ENCODE assay signal across 26 cellular contexts in genomic region chr12:52337054-52337453, GRCh38. TPM values are rescaled to one million over a fixed set of nuclear protein-coding genes. Genes with fewer than 3 reads are reported as not detected.
A peak's percentile ranks its signal among the peaks of the same experiment; 100 is the strongest.
DNase-seq lines count a peak whose midpoint lies in the region; ATAC-seq, FAIRE-seq and TF ChIP-seq lines count a peak whose summit lies in the region.
"Had no signal": no experiment of that assay in that cellular context is flagged by ENCODE, and none has a peak within 500 bp of the region (broad histone marks: within the 10 kb centered on the region; RNA-seq: fewer than 3 reads in every experiment).

No MANE protein-coding gene starts in this region.

- H3K4me1 Mint-ChIP-seq in natural killer cell treated with Interleukin-12 subunit alpha and Interleukin-12 subunit beta and Interleukin-15 and Interleukin-18, amount 100 ng/mL, for 72 hours (ENCODE audit: low read depth in 2 of 2), result peaks cover 7 to 8% of the 10 kb centered on the region in 2 donors
- H3K4me1 Mint-ChIP-seq in natural killer cell (no peaks in the 10 kb centered on the region), WTC11 (peaks cover 7% of the 10 kb centered on the region)
- H3K4me1 Mint-ChIP-seq: central memory CD8-positive, alpha-beta T cell; neural crest cell had no signal

- WGBS in K562 (ENCODE audit: insufficient coverage, low coverage, missing lambda C conversion rate), result 0% methylated on average over 1 of the region's 1 CpG
- 70 to 81% (median 71%) methylated on average over 1 of the region's 1 CpG for WGBS in psoas muscle, 3 donors

- CTCF ChIA-PET in K562 (lab: Yijun Ruan, JAX; ENCODE audit: low intra/inter-chr PET ratio), result no interaction called here
- CTCF ChIA-PET in WTC11 (lab: Charles Lee), result interaction anchor here (0.8 to 2.0 kb wide), 3 partner anchors 9 to 58 kb away, joined by 4 to 7 read pairs (median 6); no protein-coding TSS in a partner anchor

- peaks cover 29 to 45% of the 10 kb centered on the region in 2 donors for H3K27me3 Mint-ChIP-seq in natural killer cell treated with Interleukin-12 subunit alpha and Interleukin-12 subunit beta and Interleukin-15 and Interleukin-18, amount 100 ng/mL, for 72 hours
- H3K27me3 Mint-ChIP-seq in natural killer cell (ENCODE audit: low read depth in 2 of 2) (peaks cover 41 to 48% of the 10 kb centered on the region in 2 donors), WTC11 (ENCODE audit: low read depth) (no peaks in the 10 kb centered on the region; the same call in 1 of the 2 replicates)

- POLR2A ChIA-PET in K562 (lab: Yijun Ruan, JAX), result interaction anchor here (1.3 kb wide), 1 partner anchor 9 kb away, joined by 3 read pairs; no protein-coding TSS in a partner anchor
- POLR2A ChIA-PET in WTC11 (lab: Charles Lee), result no interaction called here

- no peaks in the 10 kb centered on the region for H3K79me2 ChIP-seq in K562 (ENCODE audit: control insufficient read depth, insufficient read depth, low read length)

- H3K36me3 ChIP-seq in K562 (ENCODE audit: control insufficient read depth, insufficient read depth, low read length), result no peaks in the 10 kb centered on the region
- no peaks in the 10 kb centered on the region for H3K36me3 ChIP-seq in psoas muscle (ENCODE audit: insufficient read depth in 1 of 2, low read depth in 1 of 2)
- H3K36me3 ChIP-seq: BLaER1 had no signal

- H3K4me1 ChIP-seq in K562 (replicated peaks in 1 of 2; ENCODE audit: control insufficient read depth in 2 of 2, insufficient read depth in 2 of 2, low read length in 2 of 2) (no peaks in the 10 kb centered on the region), psoas muscle (no peaks in the 10 kb centered on the region)
- H3K4me1 ChIP-seq: BLaER1 had no signal

- no peak for ATAC-seq in natural killer cell treated with Interleukin-12 subunit alpha and Interleukin-12 subunit beta and Interleukin-15 and Interleukin-18, amount 100 ng/mL, for 72 hours
- ATAC-seq in natural killer cell (no peak), K562 (no peak), HG03280 (IDR thresholded peaks at IDR 0.05; ENCODE audit: unreplicated experiment) (no peak), WTC11 (no peak), psoas muscle (no peak)
- ATAC-seq: activated T-cell treated with anti-CD3 and anti-CD28 coated beads, Interleukin-2, amount 50 U/mL, for 72 hours had no signal

- no peak for TF ChIP-seq EP300 in K562 (IDR thresholded peaks at IDR 0.05; ENCODE audit: low read length)

- TF ChIP-seq RAD21 in K562 (CRISPR knock-in tag; conservative IDR thresholded peaks at IDR 0.05 in 1 of 2, IDR thresholded peaks at IDR 0.05 in 1 of 2), result no peak

- H2AFZ ChIP-seq in K562 (ENCODE audit: low read depth, low read length), result no peak overlapping the region

- no peaks in the 10 kb centered on the region for H3K36me3 Mint-ChIP-seq in natural killer cell treated with Interleukin-12 subunit alpha and Interleukin-12 subunit beta and Interleukin-15 and Interleukin-18, amount 100 ng/mL, for 72 hours
- H3K36me3 Mint-ChIP-seq in natural killer cell (no peaks in the 10 kb centered on the region), WTC11 (no peaks in the 10 kb centered on the region)
- H3K36me3 Mint-ChIP-seq: activated naive CD4-positive, alpha-beta T cell treated with anti-CD3 and anti-CD28 coated beads, Interleukin-2, amount 10 ng/mL, durations not matched to agents 7 days and 5 days; type B pancreatic cell had no signal

- H3K27me3 ChIP-seq in K562 (ENCODE audit: control insufficient read depth in 2 of 2, insufficient read depth in 2 of 2, low read length in 2 of 2) (peaks cover 0 to 25% of the 10 kb centered on the region in 2 experiments; a peak in 2 of 5 replicates), psoas muscle (ENCODE audit: insufficient read depth in 3 of 3, low read length in 2 of 3) (peaks cover 0 to 25% (median 9%) of the 10 kb centered on the region in 3 donors)
- H3K27me3 ChIP-seq: BLaER1 had no signal

- no peak for FAIRE-seq in K562 (lab: Jason Lieb, UNC)
- FAIRE-seq: A204.1 had no signal

- no peaks in the 10 kb centered on the region for H4K20me1 ChIP-seq in K562 (replicated peaks; ENCODE audit: control insufficient read depth, insufficient read depth, low read length)
- H4K20me1 ChIP-seq: BLaER1 had no signal

- intact Hi-C loops in natural killer cell (cut with micrococcal nuclease), result no loop called here
- intact Hi-C loops in K562 (cut with micrococcal nuclease), result no loop called here
- intact Hi-C loops in psoas muscle (cut with DNase I), result no loop called here

- H3K27ac ChIP-seq in K562 (ENCODE audit: extremely low read depth, low read depth, low read length) (no peak overlapping the region), psoas muscle (no peak overlapping the region)
- H3K27ac ChIP-seq: BLaER1 had no signal

- peak overlapping the region; percentile 31 for H3K4me3 Mint-ChIP-seq in natural killer cell treated with Interleukin-12 subunit alpha and Interleukin-12 subunit beta and Interleukin-15 and Interleukin-18, amount 100 ng/mL, for 72 hours
- no peak overlapping the region for H3K4me3 Mint-ChIP-seq in natural killer cell
- no peak overlapping the region for H3K4me3 Mint-ChIP-seq in WTC11
- H3K4me3 Mint-ChIP-seq: activated CD4-positive, alpha-beta T cell treated with anti-CD3 and anti-CD28 coated beads, Interleukin-2, amount 10 ng/mL, durations not matched to agents 24 days and 14 days; activated naive CD4-positive, alpha-beta T cell treated with anti-CD3 and anti-CD28 coated beads, Interleukin-2, amount 10 ng/mL, durations not matched to agents 7 days and 5 days; activated T-cell treated with anti-CD3 and anti-CD28 coated beads, Interleukin-2, amount 50 U/mL, for 72 hours; central memory CD8-positive, alpha-beta T cell; neural crest cell; type B pancreatic cell had no signal

- no peak for TF ChIP-seq CTCF in natural killer cell (IDR thresholded peaks at IDR 0.05)
- TF ChIP-seq CTCF in K562 (IDR thresholded peaks at IDR 0.05 in 2 of 3, conservative IDR thresholded peaks at IDR 0.05 in 1 of 3; ENCODE audit: insufficient read depth in 2 of 3, low read depth in 1 of 3, low read length in 3 of 3), result no peak
- no peak for TF ChIP-seq CTCF in WTC11 (IDR thresholded peaks at IDR 0.05)
- no peak for TF ChIP-seq CTCF in psoas muscle (IDR thresholded peaks at IDR 0.05)

- in situ Hi-C loops in K562 (cut with MboI), result no loop called here

- no peaks in the 10 kb centered on the region for H3K9me3 Mint-ChIP-seq in natural killer cell treated with Interleukin-12 subunit alpha and Interleukin-12 subunit beta and Interleukin-15 and Interleukin-18, amount 100 ng/mL, for 72 hours
- H3K9me3 Mint-ChIP-seq in natural killer cell (peaks cover 0 to 4% of the 10 kb centered on the region in 2 donors), WTC11 (no peaks in the 10 kb centered on the region; the same call in 1 of the 2 replicates)
- H3K9me3 Mint-ChIP-seq: activated CD4-positive, alpha-beta T cell treated with anti-CD3 and anti-CD28 coated beads, Interleukin-2, amount 10 ng/mL, durations not matched to agents 24 days and 14 days; activated naive CD4-positive, alpha-beta T cell treated with anti-CD3 and anti-CD28 coated beads, Interleukin-2, amount 10 ng/mL, durations not matched to agents 7 days and 5 days; central memory CD8-positive, alpha-beta T cell; neural crest cell; type B pancreatic cell had no signal

- DNase-seq in natural killer cell treated with Interleukin-12 subunit alpha and Interleukin-12 subunit beta and Interleukin-15 and Interleukin-18, amount 100 ng/mL, for 72 hours (ENCODE audit: low spot score), result no peak
- no peak for DNase-seq in natural killer cell
- no peak for DNase-seq in K562 (ENCODE audit: extremely low read depth in 1 of 4, low spot score in 3 of 4)
- no peak for DNase-seq in WTC11 (ENCODE audit: low spot score)
- no peak for DNase-seq in psoas muscle
- DNase-seq: activated CD4-positive, alpha-beta T cell treated with anti-CD3 and anti-CD28 coated beads, Interleukin-2, amount 10 ng/mL, durations not matched to agents 24 days and 14 days; activated naive CD4-positive, alpha-beta T cell treated with anti-CD3 and anti-CD28 coated beads, Interleukin-2, amount 10 ng/mL, durations not matched to agents 7 days and 5 days; activated T-cell treated with anti-CD3 and anti-CD28 coated beads, Interleukin-2, amount 50 U/mL, for 72 hours; aorta; Caco-2; foreskin melanocyte; GOT3; NCI-H2081; NCI-H446; posterior cingulate gyrus; SK-N-SH; T-helper 2 cell had no signal

- H3K4me3 ChIP-seq in K562 (no peak overlapping the region), psoas muscle (no peak overlapping the region)
- H3K4me3 ChIP-seq: BLaER1 had no signal

- H3K4me2 ChIP-seq in K562 (ENCODE audit: insufficient read depth, low read length), result no peak overlapping the region
- H3K4me2 ChIP-seq: BLaER1, SK-N-SH had no signal

- no peak overlapping the region for H3K27ac Mint-ChIP-seq in natural killer cell treated with Interleukin-12 subunit alpha and Interleukin-12 subunit beta and Interleukin-15 and Interleukin-18, amount 100 ng/mL, for 72 hours
- H3K27ac Mint-ChIP-seq in natural killer cell (no peak overlapping the region), WTC11 (no peak overlapping the region)
- H3K27ac Mint-ChIP-seq: activated CD4-positive, alpha-beta T cell treated with anti-CD3 and anti-CD28 coated beads, Interleukin-2, amount 10 ng/mL, durations not matched to agents 24 days and 14 days; activated naive CD4-positive, alpha-beta T cell treated with anti-CD3 and anti-CD28 coated beads, Interleukin-2, amount 10 ng/mL, durations not matched to agents 7 days and 5 days; activated T-cell treated with anti-CD3 and anti-CD28 coated beads, Interleukin-2, amount 50 U/mL, for 72 hours; type B pancreatic cell had no signal

- BruUV-seq in K562 (replicated peaks; lab: Mats Ljungman, UMichigan), result no TSS peak

- H3K9me1 ChIP-seq in K562 (ENCODE audit: control insufficient read depth, insufficient read depth, low read length), result no peaks in the 10 kb centered on the region

- H3K9me3 ChIP-seq in K562 (replicated peaks; ENCODE audit: control insufficient read depth, insufficient read depth, low read depth, low read length) (no peaks in the 10 kb centered on the region), psoas muscle (peaks cover 11% of the 10 kb centered on the region)
- H3K9me3 ChIP-seq: Caco-2 had no signal

- no peak overlapping the region for H3K9ac ChIP-seq in K562 (ENCODE audit: insufficient read depth in 1 of 2, low read depth in 2 of 2, low read length in 2 of 2)
- H3K9ac ChIP-seq: BLaER1, SK-N-SH had no signal

- no peak for TF ChIP-seq POLR2A in K562 (conservative IDR thresholded peaks at IDR 0.05)

RNA-seq across cellular contexts. Expression of gene KRT83, which starts 15.9 kb away (rescaled TPM):
- not detected for total RNA-seq in natural killer cell treated with Interleukin-12 subunit alpha and Interleukin-12 subunit beta and Interleukin-15 and Interleukin-18, amount 100 ng/mL, for 72 hours
- not detected for total RNA-seq in natural killer cell
- total RNA-seq in K562 (2011; cell fraction: chromatin; rRNA removed; ENCODE audit: low replicate concordance), result not detected in 2 replicates
- not detected in 2 replicates for total RNA-seq in K562 (2011; cell fraction: nucleolus; rRNA removed)
- not detected in 2 replicates for total RNA-seq in K562 (2011; cell fraction: nucleoplasm; rRNA removed)
- total RNA-seq in K562 (2014; rRNA removed), result not detected in 2 replicates
- not detected in 2 replicates for total RNA-seq in K562 (2014; rRNA removed; fragmentation: Illumina TruSeq; extraction: Trizol)
- total RNA-seq in K562 (2015; rRNA removed; fragmentation: Illumina TruSeq; extraction: Trizol), result not detected in 2 replicates
- total RNA-seq in K562 (2021), result not detected in 2 replicates
- polyA plus RNA-seq in K562 (2011; rRNA removed), result not detected in 2 replicates
- polyA plus RNA-seq in K562 (2011; cell fraction: cytosol; rRNA removed), result not detected in 2 replicates
- polyA plus RNA-seq in K562 (2011; cell fraction: nucleus; rRNA removed), result not detected in 2 replicates
- not detected in 2 replicates for polyA plus RNA-seq in K562 (2012)
- not detected in 2 replicates for polyA plus RNA-seq in K562 (2014; fragmentation: Illumina TruSeq; extraction: Trizol)
- polyA plus RNA-seq in K562 (2014; fragmentation: Nextera tagmentation; extraction: Ambion mirVana), result not detected
- polyA plus RNA-seq in K562 (2014; rRNA removed), result not detected in 2 replicates
- polyA minus RNA-seq in K562 (2011; rRNA and poly(A)+ RNA removed), result not detected in 2 replicates
- not detected in 2 replicates for polyA minus RNA-seq in K562 (2011; cell fraction: cytosol; rRNA and poly(A)+ RNA removed)
- polyA minus RNA-seq in K562 (2011; cell fraction: nucleus; rRNA and poly(A)+ RNA removed), result not detected in 2 replicates
- not detected in 3 replicates for total RNA-seq in WTC11 (2021)
- not detected for total RNA-seq in psoas muscle
- not detected for polyA plus RNA-seq in psoas muscle
- total RNA-seq: activated CD4-positive, alpha-beta T cell treated with anti-CD3 and anti-CD28 coated beads, Interleukin-2, amount 10 ng/mL, durations not matched to agents 24 days and 14 days; activated T-cell treated with anti-CD3 and anti-CD28 coated beads, Interleukin-2, amount 50 U/mL, for 72 hours; aorta; Caco-2; Daoy; mononuclear cell; neural crest cell had no signal
- polyA plus RNA-seq: aorta, esophagus had no signal

RNA-seq across cellular contexts. Expression of gene KRT85, which starts 30.2 kb away (rescaled TPM):
- total RNA-seq in natural killer cell treated with Interleukin-12 subunit alpha and Interleukin-12 subunit beta and Interleukin-15 and Interleukin-18, amount 100 ng/mL, for 72 hours, result not detected
- not detected for total RNA-seq in natural killer cell
- total RNA-seq in K562 (2011; cell fraction: chromatin; rRNA removed; ENCODE audit: low replicate concordance), result not detected in 2 replicates
- not detected in 2 replicates for total RNA-seq in K562 (2011; cell fraction: nucleolus; rRNA removed)
- total RNA-seq in K562 (2011; cell fraction: nucleoplasm; rRNA removed), result not detected in 2 replicates
- not detected in 2 replicates for total RNA-seq in K562 (2014; rRNA removed)
- total RNA-seq in K562 (2014; rRNA removed; fragmentation: Illumina TruSeq; extraction: Trizol), result not detected in 2 replicates
- total RNA-seq in K562 (2015; rRNA removed; fragmentation: Illumina TruSeq; extraction: Trizol), result not detected in 2 replicates
- total RNA-seq in K562 (2021), result not detected in 2 replicates
- polyA plus RNA-seq in K562 (2011; rRNA removed), result not detected in 2 replicates
- not detected in 2 replicates for polyA plus RNA-seq in K562 (2011; cell fraction: cytosol; rRNA removed)
- polyA plus RNA-seq in K562 (2011; cell fraction: nucleus; rRNA removed), result not detected in 2 replicates
- not detected in 2 replicates for polyA plus RNA-seq in K562 (2012)
- not detected in 2 replicates for polyA plus RNA-seq in K562 (2014; fragmentation: Illumina TruSeq; extraction: Trizol)
- not detected for polyA plus RNA-seq in K562 (2014; fragmentation: Nextera tagmentation; extraction: Ambion mirVana)
- polyA plus RNA-seq in K562 (2014; rRNA removed), result not detected in 2 replicates
- not detected in 2 replicates for polyA minus RNA-seq in K562 (2011; rRNA and poly(A)+ RNA removed)
- polyA minus RNA-seq in K562 (2011; cell fraction: cytosol; rRNA and poly(A)+ RNA removed), result not detected in 2 replicates
- polyA minus RNA-seq in K562 (2011; cell fraction: nucleus; rRNA and poly(A)+ RNA removed), result not detected in 2 replicates
- not detected in 3 replicates for total RNA-seq in WTC11 (2021)
- not detected for total RNA-seq in psoas muscle
- polyA plus RNA-seq in psoas muscle, result not detected
- total RNA-seq: activated CD4-positive, alpha-beta T cell treated with anti-CD3 and anti-CD28 coated beads, Interleukin-2, amount 10 ng/mL, durations not matched to agents 24 days and 14 days; activated T-cell treated with anti-CD3 and anti-CD28 coated beads, Interleukin-2, amount 50 U/mL, for 72 hours; aorta; Caco-2; mononuclear cell; neural crest cell had no signal
- polyA plus RNA-seq: aorta, esophagus, SK-N-SH had no signal

RNA-seq across cellular contexts. Expression of gene KRT81, which starts 45.7 kb away (rescaled TPM):
- under 1 TPM in 1 of 2 donors, not detected in 1; 0.22 TPM for total RNA-seq in natural killer cell treated with Interleukin-12 subunit alpha and Interleukin-12 subunit beta and Interleukin-15 and Interleukin-18, amount 100 ng/mL, for 72 hours
- total RNA-seq in natural killer cell, result 1 to 10 TPM in 2 of 3 donors, under 1 TPM in 1; 0.28 to 1.4 (median 1.3) TPM
- not detected in 2 replicates for total RNA-seq in K562 (2011; cell fraction: chromatin; rRNA removed; ENCODE audit: low replicate concordance)
- total RNA-seq in K562 (2011; cell fraction: nucleolus; rRNA removed), result not detected in 2 replicates
- not detected in 2 replicates for total RNA-seq in K562 (2011; cell fraction: nucleoplasm; rRNA removed)
- total RNA-seq in K562 (2014; rRNA removed), result not detected in 2 replicates
- total RNA-seq in K562 (2014; rRNA removed; fragmentation: Illumina TruSeq; extraction: Trizol), result not detected in 2 replicates
- total RNA-seq in K562 (2015; rRNA removed; fragmentation: Illumina TruSeq; extraction: Trizol), result not detected in 2 replicates
- total RNA-seq in K562 (2021), result 0.25 and 0.27 TPM in 2 replicates
- polyA plus RNA-seq in K562 (2011; rRNA removed), result not detected in 2 replicates
- not detected in 2 replicates for polyA plus RNA-seq in K562 (2011; cell fraction: cytosol; rRNA removed)
- not detected in 2 replicates for polyA plus RNA-seq in K562 (2011; cell fraction: nucleus; rRNA removed)
- 0.47 TPM in 1 of 2 replicates, not detected in the other for polyA plus RNA-seq in K562 (2012)
- polyA plus RNA-seq in K562 (2014; fragmentation: Illumina TruSeq; extraction: Trizol), result not detected in 2 replicates
- polyA plus RNA-seq in K562 (2014; fragmentation: Nextera tagmentation; extraction: Ambion mirVana), result not detected
- not detected in 2 replicates for polyA plus RNA-seq in K562 (2014; rRNA removed)
- not detected in 2 replicates for polyA minus RNA-seq in K562 (2011; rRNA and poly(A)+ RNA removed)
- polyA minus RNA-seq in K562 (2011; cell fraction: cytosol; rRNA and poly(A)+ RNA removed), result not detected in 2 replicates
- not detected in 2 replicates for polyA minus RNA-seq in K562 (2011; cell fraction: nucleus; rRNA and poly(A)+ RNA removed)
- total RNA-seq in WTC11 (2021), result 0.21 to 0.70 TPM (median 0.34 TPM) in 3 replicates
- not detected for total RNA-seq in psoas muscle
- under 1 TPM in 2 of 3 donors, not detected in 1; 0.03 to 0.14 TPM for polyA plus RNA-seq in psoas muscle
- total RNA-seq: activated CD4-positive, alpha-beta T cell treated with anti-CD3 and anti-CD28 coated beads, Interleukin-2, amount 10 ng/mL, durations not matched to agents 24 days and 14 days; activated T-cell treated with anti-CD3 and anti-CD28 coated beads, Interleukin-2, amount 50 U/mL, for 72 hours; mononuclear cell; neural crest cell had no signal

RNA-seq across cellular contexts. Expression of gene KRT84, which starts 48.4 kb away (rescaled TPM):
- total RNA-seq in natural killer cell treated with Interleukin-12 subunit alpha and Interleukin-12 subunit beta and Interleukin-15 and Interleukin-18, amount 100 ng/mL, for 72 hours, result not detected
- not detected for total RNA-seq in natural killer cell
- total RNA-seq in K562 (2011; cell fraction: chromatin; rRNA removed; ENCODE audit: low replicate concordance), result not detected in 2 replicates
- not detected in 2 replicates for total RNA-seq in K562 (2011; cell fraction: nucleolus; rRNA removed)
- total RNA-seq in K562 (2011; cell fraction: nucleoplasm; rRNA removed), result not detected in 2 replicates
- not detected in 2 replicates for total RNA-seq in K562 (2014; rRNA removed)
- not detected in 2 replicates for total RNA-seq in K562 (2014; rRNA removed; fragmentation: Illumina TruSeq; extraction: Trizol)
- total RNA-seq in K562 (2015; rRNA removed; fragmentation: Illumina TruSeq; extraction: Trizol), result not detected in 2 replicates
- total RNA-seq in K562 (2021), result not detected in 2 replicates
- not detected in 2 replicates for polyA plus RNA-seq in K562 (2011; rRNA removed)
- polyA plus RNA-seq in K562 (2011; cell fraction: cytosol; rRNA removed), result not detected in 2 replicates
- polyA plus RNA-seq in K562 (2011; cell fraction: nucleus; rRNA removed), result not detected in 2 replicates
- not detected in 2 replicates for polyA plus RNA-seq in K562 (2012)
- not detected in 2 replicates for polyA plus RNA-seq in K562 (2014; fragmentation: Illumina TruSeq; extraction: Trizol)
- not detected for polyA plus RNA-seq in K562 (2014; fragmentation: Nextera tagmentation; extraction: Ambion mirVana)
- not detected in 2 replicates for polyA plus RNA-seq in K562 (2014; rRNA removed)
- polyA minus RNA-seq in K562 (2011; rRNA and poly(A)+ RNA removed), result not detected in 2 replicates
- not detected in 2 replicates for polyA minus RNA-seq in K562 (2011; cell fraction: cytosol; rRNA and poly(A)+ RNA removed)
- polyA minus RNA-seq in K562 (2011; cell fraction: nucleus; rRNA and poly(A)+ RNA removed), result not detected in 2 replicates
- not detected in 3 replicates for total RNA-seq in WTC11 (2021)
- total RNA-seq in psoas muscle, result not detected
- polyA plus RNA-seq in psoas muscle, result not detected
- total RNA-seq: activated CD4-positive, alpha-beta T cell treated with anti-CD3 and anti-CD28 coated beads, Interleukin-2, amount 10 ng/mL, durations not matched to agents 24 days and 14 days; activated T-cell treated with anti-CD3 and anti-CD28 coated beads, Interleukin-2, amount 50 U/mL, for 72 hours; aorta; Caco-2; Daoy; mononuclear cell; neural crest cell had no signal
- polyA plus RNA-seq: aorta, SK-N-SH had no signal
